ENCODE assay signal across 13 cellular contexts in the genomic region with DNA sequence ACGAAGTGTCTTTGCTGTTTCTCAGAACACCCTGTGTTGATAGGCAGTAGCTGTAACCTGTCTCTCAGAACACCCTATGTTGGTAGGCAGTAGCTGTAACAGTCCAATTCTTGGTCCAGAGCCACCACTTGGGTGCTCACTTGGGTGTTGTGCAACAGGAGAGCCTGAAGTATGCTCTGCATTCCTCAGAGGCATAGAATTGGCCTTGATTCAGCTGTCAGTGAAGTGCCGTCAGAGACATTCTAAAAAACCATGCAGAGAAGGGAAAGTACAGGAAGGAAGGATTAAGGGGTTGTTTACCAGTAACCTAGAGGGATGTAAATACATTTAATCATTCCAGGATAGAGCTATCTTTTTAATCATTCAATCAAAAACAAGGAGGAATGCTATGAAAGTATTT.
DNase-seq lines count a peak whose midpoint lies in the region; ATAC-seq and TF ChIP-seq lines count a peak whose summit lies in the region.
"Had no signal": no experiment of that assay in that cellular context is flagged by ENCODE, and none has a peak within 500 bp of the region (broad histone marks: within the 10 kb centered on the region; RNA-seq: fewer than 3 reads in every experiment).

No MANE protein-coding gene starts in this region.

- H3K27ac ChIP-seq in HCT116 (ENCODE audit: low read depth, low read length) (no peak overlapping the region), cardiac muscle cell (no peak overlapping the region)

- BruUV-seq in HCT116 (replicated peaks; lab: Mats Ljungman, UMichigan), result no TSS peak

- in situ Hi-C loops in GM13977 (cut with MboI; ENCODE audit: low pct_unique_long_range_greater_than_20kb, low sequenced_read_pairs, unreplicated experiment), result no loop called here

- H3K9me3 ChIP-seq in HCT116 (ENCODE audit: control insufficient read depth in 1 of 2, insufficient read depth in 1 of 2, low read depth in 1 of 2, low read length in 2 of 2) (no peaks in the 10 kb centered on the region), cardiac muscle cell (ENCODE audit: low read depth) (no peaks in the 10 kb centered on the region)
- H3K9me3 ChIP-seq: HAP-1 had no signal

- H3K9ac ChIP-seq in HCT116 (ENCODE audit: low read length), result no peak overlapping the region

- H3K4me3 ChIP-seq in HCT116 (replicated peaks in 1 of 2; ENCODE audit: low read depth in 1 of 2, low read length in 2 of 2) (no peak overlapping the region), cardiac muscle cell (no peak overlapping the region)
- H3K4me3 ChIP-seq: HAP-1 had no signal

- H3K4me3 Mint-ChIP-seq in WTC11, result no peak overlapping the region
- H3K4me3 Mint-ChIP-seq in effector memory CD8-positive, alpha-beta T cell, result no peak overlapping the region
- H3K4me3 Mint-ChIP-seq: activated T-helper 17 cell treated with anti-CD3 and anti-CD28 coated beads, Interleukin-2, amount 50 U/mL, for 72 hours; stimulated activated naive B cell treated with anti-CD40 and anti-IgM and Interleukin-4, amounts not matched to agents 10 μg/mL and 1 μg/mL and 100 μg/mL, for 72 hours had no signal

- 0 out of 2 replicates have a peak, but pooled peaks cover 8% of the 10 kb centered on the region for H3K9me2 ChIP-seq in HCT116 (ENCODE audit: insufficient read depth)

- no peaks in the 10 kb centered on the region for H3K79me2 ChIP-seq in HCT116 (ENCODE audit: insufficient read depth, low read length)

- intact Hi-C loops in HCT116 (cut with micrococcal nuclease), result no loop called here

- TF ChIP-seq RAD21 in HCT116 (IDR thresholded peaks at IDR 0.05; ENCODE audit: low read depth), result no peak

- H3K9me3 Mint-ChIP-seq in WTC11, result peaks cover 19% of the 10 kb centered on the region
- H3K9me3 Mint-ChIP-seq in effector memory CD8-positive, alpha-beta T cell, result no peaks in the 10 kb centered on the region
- H3K9me3 Mint-ChIP-seq: activated T-helper 17 cell treated with anti-CD3 and anti-CD28 coated beads, Interleukin-2, amount 50 U/mL, for 72 hours had no signal

- H3K36me3 ChIP-seq in HCT116 (ENCODE audit: control insufficient read depth in 1 of 2, insufficient read depth in 2 of 2, low read length in 2 of 2) (no peaks in the 10 kb centered on the region), cardiac muscle cell (no peaks in the 10 kb centered on the region)

- H3K27me3 ChIP-seq in HCT116 (ENCODE audit: insufficient read depth, low read length) (no peaks in the 10 kb centered on the region), cardiac muscle cell (no peaks in the 10 kb centered on the region)

- no peak overlapping the region for H3K4me2 ChIP-seq in HCT116 (ENCODE audit: low read length)

- DNase-seq in HCT116 (ENCODE audit: low read depth, low spot score) (no peak), WTC11 (ENCODE audit: low spot score) (no peak), cardiac muscle cell (ENCODE audit: low read depth in 1 of 2, low spot score in 1 of 2) (peak; percentile 46 to 97), smooth muscle cell of the brain vasculature (ENCODE audit: low read depth, low spot score) (peak; percentile 33), GM13977 (ENCODE audit: low spot score) (no peak)
- no peak for DNase-seq in effector memory CD8-positive, alpha-beta T cell
- DNase-seq: glutamatergic neuron; posterior cingulate gyrus; stimulated activated naive B cell treated with anti-CD40 and anti-IgM and Interleukin-4, amounts not matched to agents 10 μg/mL and 1 μg/mL and 100 μg/mL, for 72 hours had no signal

- no peak overlapping the region for H3K27ac Mint-ChIP-seq in WTC11
- no peak overlapping the region for H3K27ac Mint-ChIP-seq in effector memory CD8-positive, alpha-beta T cell
- H3K27ac Mint-ChIP-seq: activated T-helper 17 cell treated with anti-CD3 and anti-CD28 coated beads, Interleukin-2, amount 50 U/mL, for 72 hours; stimulated activated naive B cell treated with anti-CD40 and anti-IgM and Interleukin-4, amounts not matched to agents 10 μg/mL and 1 μg/mL and 100 μg/mL, for 72 hours had no signal

- POLR2A ChIA-PET in HCT116 (lab: Charles Lee) (no interaction called here), WTC11 (lab: Charles Lee) (no interaction called here)

- H3K27me3 Mint-ChIP-seq in WTC11 (ENCODE audit: low read depth), result no peaks in the 10 kb centered on the region; the same call in 1 of the 2 replicates
- peaks cover 9 to 19% of the 10 kb centered on the region in 2 donors for H3K27me3 Mint-ChIP-seq in effector memory CD8-positive, alpha-beta T cell

- RAD21 ChIA-PET in HCT116 (lab: Charles Lee; ENCODE audit: low non-redundant PET in 1 of 2, low total read pairs in 2 of 2, uncharacterized antibody in 2 of 2, unreplicated experiment in 2 of 2), result no interaction called here

- peaks cover 24% of the 10 kb centered on the region for H3K4me1 Mint-ChIP-seq in WTC11
- H3K4me1 Mint-ChIP-seq in effector memory CD8-positive, alpha-beta T cell (ENCODE audit: low read depth in 2 of 2), result no peaks in the 10 kb centered on the region

- no peak for TF ChIP-seq CTCF in HCT116 (IDR thresholded peaks at IDR 0.05 in 2 of 3, conservative IDR thresholded peaks at IDR 0.05 in 1 of 3; ENCODE audit: borderline replicate concordance in 1 of 3, insufficient read depth in 1 of 3, low read depth in 2 of 3, low read length in 2 of 3)
- TF ChIP-seq CTCF in WTC11 (IDR thresholded peaks at IDR 0.05), result no peak
- TF ChIP-seq CTCF in cardiac muscle cell (IDR thresholded peaks at IDR 0.05; ENCODE audit: low read depth, low read length), result no peak
- no peak for TF ChIP-seq CTCF in GM13977 (IDR thresholded peaks at IDR 0.05; ENCODE audit: extremely low read depth, insufficient read depth, missing control alignments)

- CTCF ChIA-PET in HCT116 (lab: Charles Lee), result no interaction called here
- CTCF ChIA-PET in WTC11 (lab: Charles Lee), result no interaction called here

- peaks cover 0 to 10% of the 10 kb centered on the region in 2 experiments; a peak in 2 of 4 replicates for H3K4me1 ChIP-seq in HCT116 (ENCODE audit: control insufficient read depth in 1 of 2, insufficient read depth in 2 of 2, low read length in 2 of 2)
- H3K4me1 ChIP-seq in cardiac muscle cell (ENCODE audit: low read depth), result no peaks in the 10 kb centered on the region
- H3K4me1 ChIP-seq: HAP-1 had no signal

- peaks cover 27% of the 10 kb centered on the region for H3K36me3 Mint-ChIP-seq in WTC11
- no peaks in the 10 kb centered on the region for H3K36me3 Mint-ChIP-seq in effector memory CD8-positive, alpha-beta T cell (ENCODE audit: insufficient read depth)

- no peaks in the 10 kb centered on the region for H4K20me1 ChIP-seq in HCT116 (ENCODE audit: insufficient read depth)

- ATAC-seq in HCT116 (no peak), WTC11 (peak; percentile 55), HG03280 (IDR thresholded peaks at IDR 0.05; ENCODE audit: unreplicated experiment) (no peak), GM19328 (IDR thresholded peaks at IDR 0.05; ENCODE audit: unreplicated experiment) (no peak)
- no peak for ATAC-seq in effector memory CD8-positive, alpha-beta T cell (replicated peaks)
- ATAC-seq: activated T-helper 17 cell treated with anti-CD3 and anti-CD28 coated beads, Interleukin-2, amount 50 U/mL, for 72 hours; stimulated activated naive B cell treated with anti-CD40 and anti-IgM and Interleukin-4, amounts not matched to agents 10 μg/mL and 1 μg/mL and 100 μg/mL, for 72 hours had no signal

- TF ChIP-seq POLR2A in HCT116 (IDR thresholded peaks at IDR 0.05; ENCODE audit: borderline replicate concordance, extremely low read depth, insufficient read depth, insufficient read length), result no peak

- peak overlapping the region; percentile 23 for H2AFZ ChIP-seq in HCT116 (ENCODE audit: low read depth, low read length, poor library complexity, severe bottlenecking)

TF ChIP-seq in HCT116, 20 proteins besides CTCF, POLR2A, EP300 and RAD21 (continues in another document):
- TF ChIP-seq ZFX (IDR thresholded peaks at IDR 0.05), result no peak
- TF ChIP-seq YY1 (IDR thresholded peaks at IDR 0.05; ENCODE audit: extremely low read depth, insufficient replicate concordance, low read depth, low read length), result no peak
- no peak for TF ChIP-seq ZNF274 (IDR thresholded peaks at IDR 0.05; ENCODE audit: low read depth, low read length)
- TF ChIP-seq FOSL1 (IDR thresholded peaks at IDR 0.05; ENCODE audit: low read depth), result no peak
- no peak for TF ChIP-seq EGR1 (IDR thresholded peaks at IDR 0.05; ENCODE audit: low read depth)
- TF ChIP-seq SRF (IDR thresholded peaks at IDR 0.05; ENCODE audit: low read depth), result no peak
- TF ChIP-seq, protein P1, sequence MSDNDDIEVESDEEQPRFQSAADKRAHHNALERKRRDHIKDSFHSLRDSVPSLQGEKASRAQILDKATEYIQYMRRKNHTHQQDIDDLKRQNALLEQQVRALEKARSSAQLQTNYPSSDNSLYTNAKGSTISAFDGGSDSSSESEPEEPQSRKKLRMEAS (IDR thresholded peaks at IDR 0.05), result no peak
- no peak for TF ChIP-seq TCF7L2 (IDR thresholded peaks at IDR 0.05; ENCODE audit: borderline replicate concordance, extremely low read depth, insufficient read depth, insufficient read length)

TF ChIP-seq in WTC11, 78 proteins besides CTCF, POLR2A, EP300 and RAD21 (continues in another document):
- TF ChIP-seq ZNF416 (CRISPR knock-in tag; IDR thresholded peaks at IDR 0.05), result no peak
- TF ChIP-seq TEAD1 (CRISPR knock-in tag; IDR thresholded peaks at IDR 0.05), result no peak
- TF ChIP-seq RORB (CRISPR knock-in tag; IDR thresholded peaks at IDR 0.05), result no peak
- TF ChIP-seq, protein P2, sequence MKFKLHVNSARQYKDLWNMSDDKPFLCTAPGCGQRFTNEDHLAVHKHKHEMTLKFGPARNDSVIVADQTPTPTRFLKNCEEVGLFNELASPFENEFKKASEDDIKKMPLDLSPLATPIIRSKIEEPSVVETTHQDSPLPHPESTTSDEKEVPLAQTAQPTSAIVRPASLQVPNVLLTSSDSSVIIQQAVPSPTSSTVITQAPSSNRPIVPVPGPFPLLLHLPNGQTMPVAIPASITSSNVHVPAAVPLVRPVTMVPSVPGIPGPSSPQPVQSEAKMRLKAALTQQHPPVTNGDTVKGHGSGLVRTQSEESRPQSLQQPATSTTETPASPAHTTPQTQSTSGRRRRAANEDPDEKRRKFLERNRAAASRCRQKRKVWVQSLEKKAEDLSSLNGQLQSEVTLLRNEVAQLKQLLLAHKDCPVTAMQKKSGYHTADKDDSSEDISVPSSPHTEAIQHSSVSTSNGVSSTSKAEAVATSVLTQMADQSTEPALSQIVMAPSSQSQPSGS (CRISPR knock-in tag; IDR thresholded peaks at IDR 0.05; ENCODE audit: borderline replicate concordance, low read depth), result no peak
- TF ChIP-seq, protein P3, sequence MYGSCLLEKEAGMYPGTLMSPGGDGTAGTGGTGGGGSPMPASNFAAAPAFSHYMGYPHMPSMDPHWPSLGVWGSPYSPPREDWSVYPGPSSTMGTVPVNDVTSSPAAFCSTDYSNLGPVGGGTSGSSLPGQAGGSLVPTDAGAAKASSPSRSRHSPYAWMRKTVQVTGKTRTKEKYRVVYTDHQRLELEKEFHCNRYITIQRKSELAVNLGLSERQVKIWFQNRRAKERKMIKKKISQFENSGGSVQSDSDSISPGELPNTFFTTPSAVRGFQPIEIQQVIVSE (CRISPR knock-in tag; IDR thresholded peaks at IDR 0.05; ENCODE audit: borderline replicate concordance), result no peak
- no peak for TF ChIP-seq FOXJ3 (CRISPR knock-in tag; IDR thresholded peaks at IDR 0.05; ENCODE audit: borderline replicate concordance)

Comparison
In these comparisons a context has a peak if more than half of its experiments do, and no peak if none do; other contexts are left out.
1. DNase-seq: peak in cardiac muscle cell (2 of 2) and smooth muscle cell of the brain vasculature (single experiment); none in HCT116 (single experiment), WTC11 (single experiment), effector memory CD8-positive, alpha-beta T cell (0 of 3) and GM13977 (single experiment).